17 cellular contexts compared by ENCODE assay signal in the genomic region with DNA sequence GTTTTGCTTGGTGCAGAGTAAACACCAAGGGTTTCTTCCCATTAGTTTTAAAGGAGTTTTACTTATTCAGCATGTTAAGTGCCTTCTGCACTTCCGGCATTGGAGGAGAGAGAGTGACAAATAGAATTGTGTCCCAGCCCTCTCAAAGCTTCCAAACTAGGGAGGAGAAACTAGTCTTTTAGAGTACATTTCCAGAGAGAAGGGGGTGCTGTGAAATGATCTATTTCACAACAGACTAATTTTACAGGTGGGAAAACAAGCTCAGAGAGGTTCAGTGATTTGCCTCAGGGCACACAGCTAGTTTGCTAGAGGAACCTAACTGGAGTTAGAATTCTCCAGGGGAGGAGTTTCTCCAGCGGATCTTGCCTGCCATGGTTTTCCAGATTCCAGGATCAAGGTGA. TPM values are rescaled to one million over a fixed set of nuclear protein-coding genes. Genes with fewer than 3 reads are reported as not detected.
DNase-seq lines count a peak whose midpoint lies in the region; ATAC-seq and TF ChIP-seq lines count a peak whose summit lies in the region.
"Had no signal": no experiment of that assay in that cellular context is flagged by ENCODE, and none has a peak within 500 bp of the region (broad histone marks: within the 10 kb centered on the region; RNA-seq: fewer than 3 reads in every experiment).

No MANE protein-coding gene starts in this region.

- in situ Hi-C loops in transverse colon (cut with MboI; ENCODE audit: low pct_ligation_motif_present in 1 of 4, low pct_unique_long_range_greater_than_20kb in 1 of 4, low sequenced_read_pairs in 3 of 4) = no loop called here

- H3K4me3 ChIP-seq in esophagus (ENCODE audit: low read depth in 1 of 2, low read length in 2 of 2) (no peak overlapping the region), mucosa of descending colon (no peak overlapping the region), transverse colon (peak overlapping the region in 1 of 4 donors; percentile 23)
- H3K4me3 ChIP-seq: BLaER1, gastrocnemius medialis, thoracic aorta had no signal

- no peak for TF ChIP-seq POLR2A in transverse colon (IDR thresholded peaks at IDR 0.05)

- 41 to 44% methylated on average over 2 of the region's 2 CpGs for WGBS in esophagus, 2 donors
- 35 to 66% methylated on average over 2 of the region's 2 CpGs for WGBS in transverse colon (ENCODE audit: low coverage in 1 of 2), 2 donors

- TF ChIP-seq CTCF in RWPE1 (conservative IDR thresholded peaks at IDR 0.05; ENCODE audit: low read depth) = no peak
- no peak for TF ChIP-seq CTCF in mucosa of descending colon (IDR thresholded peaks at IDR 0.05)
- no peak for TF ChIP-seq CTCF in transverse colon (IDR thresholded peaks at IDR 0.05)

- H3K9me3 ChIP-seq in esophagus (ENCODE audit: control insufficient read depth in 2 of 2, insufficient read depth in 1 of 2, low read depth in 1 of 2, low read length in 1 of 2) (no peaks in the 10 kb centered on the region), mucosa of descending colon (no peaks in the 10 kb centered on the region), transverse colon (no peaks in the 10 kb centered on the region)
- H3K9me3 ChIP-seq: BLaER1, gastrocnemius medialis, thoracic aorta had no signal

- TF ChIP-seq EP300 in transverse colon (IDR thresholded peaks at IDR 0.05; ENCODE audit: low read depth) = no peak

- intact Hi-C loops in mucosa of descending colon (cut with DNase I, micrococcal nuclease) = no loop called here
- intact Hi-C loops in transverse colon (cut with DNase I; ENCODE audit: low total_unique reads) = no loop called here

- ATAC-seq in mucosa of descending colon (peak; percentile 11), GM21381 (IDR thresholded peaks at IDR 0.05; ENCODE audit: unreplicated experiment) (no peak)

- POLR2A ChIA-PET in RWPE1 (lab: Yijun Ruan, JAX; ENCODE audit: low non-redundant PET) = interaction anchor here (1.2 kb wide), 1 partner anchor 12 kb away, joined by 7 read pairs; a partner anchor contains a TSS

- H3K36me3 ChIP-seq in esophagus (ENCODE audit: control insufficient read depth in 2 of 2, insufficient read depth in 2 of 2, low read length in 1 of 2) = peaks cover 0 to 17% of the 10 kb centered on the region in 2 donors
- H3K36me3 ChIP-seq in mucosa of descending colon (ENCODE audit: low read depth) = no peaks in the 10 kb centered on the region
- H3K36me3 ChIP-seq in transverse colon = peaks cover 0 to 13% (median 3%) of the 10 kb centered on the region in 4 donors

- no peaks in the 10 kb centered on the region for H3K27me3 ChIP-seq in esophagus (ENCODE audit: control insufficient read depth in 1 of 2, insufficient read depth in 2 of 2, low read length in 2 of 2)
- H3K27me3 ChIP-seq in transverse colon = peaks cover 2% of the 10 kb centered on the region
- H3K27me3 ChIP-seq: BLaER1 had no signal

- H3K27ac ChIP-seq in RWPE1 = peak overlapping the region; percentile 99
- peak overlapping the region; percentile 86 to 92 for H3K27ac ChIP-seq in esophagus (ENCODE audit: low read depth in 2 of 2, low read length in 1 of 2)
- peak overlapping the region; percentile 82 to 88 (median 86) for H3K27ac ChIP-seq in transverse colon
- H3K27ac ChIP-seq: BLaER1, gastrocnemius medialis, thoracic aorta, VCaP had no signal

- CTCF ChIA-PET in RWPE1 (lab: Yijun Ruan, JAX) = interaction anchor here (1.0 to 1.1 kb wide), 2 partner anchors 11 to 20 kb away, joined by 3 to 5 read pairs; a partner anchor contains a TSS

- DNase-seq in RWPE1 (ENCODE audit: low spot score) = no peak
- no peak for DNase-seq in mucosa of descending colon
- DNase-seq in transverse colon = no peak
- DNase-seq in NCI-H2227 treated with DMSO at 0.1 percent for 48 hours (lab: John Stamatoyannopoulos, UW) = no peak
- DNase-seq in HCEC 1CT = no peak
- DNase-seq: DMS153; HFFc6; NCI-H2081 treated with DMSO at 0.1 percent for 48 hours; nucleus accumbens; stimulated activated CD4-positive, alpha-beta T cell treated with anti-CD3 and anti-CD28 coated beads, Interleukin-4, amount 100 ng/mL, for 24 hours; stimulated activated CD8-positive, alpha-beta memory T cell treated with anti-CD3 and anti-CD28 coated beads, Interleukin-4, amount 100 ng/mL, for 48 hours had no signal

- H3K4me1 ChIP-seq in esophagus (ENCODE audit: control insufficient read depth in 2 of 2, insufficient read depth in 2 of 2, low read length in 1 of 2) (peaks cover 0 to 8% of the 10 kb centered on the region in 2 donors), mucosa of descending colon (ENCODE audit: low read depth) (peaks cover 21% of the 10 kb centered on the region), transverse colon (peaks cover 9 to 41% (median 25%) of the 10 kb centered on the region in 4 donors)
- H3K4me1 ChIP-seq: BLaER1, gastrocnemius medialis had no signal

RNA-seq across cellular contexts. Expression of a gene that starts 12.6 kb away (rescaled TPM):
- polyA plus RNA-seq in esophagus = 100 to 1,000 TPM; 104 to 147 TPM
- total RNA-seq in mucosa of descending colon (100 to 1,000 TPM; 135 to 224 (median 186) TPM), transverse colon (100 to 1,000 TPM; 407 to 964 (median 541) TPM)

RNA-seq across cellular contexts. Expression of a gene that starts 12.9 kb away (rescaled TPM):
- 100 to 1,000 TPM; 108 to 140 TPM for polyA plus RNA-seq in esophagus
- 100 to 1,000 TPM; 170 to 494 (median 337) TPM for total RNA-seq in mucosa of descending colon
- 100 to 1,000 TPM; 246 to 719 (median 557) TPM for total RNA-seq in transverse colon

RNA-seq across cellular contexts. Expression of a gene that starts 19.4 kb away (rescaled TPM):
- polyA plus RNA-seq in esophagus = 1 to 10 TPM; 6.7 to 7.4 TPM
- 10 to 100 TPM; 24.9 to 40.1 (median 31.3) TPM for total RNA-seq in mucosa of descending colon
- total RNA-seq in transverse colon = 10 to 100 TPM; 11.2 to 61.3 (median 35.1) TPM
